24 cellular contexts compared by ENCODE assay signal in the genomic region with DNA sequence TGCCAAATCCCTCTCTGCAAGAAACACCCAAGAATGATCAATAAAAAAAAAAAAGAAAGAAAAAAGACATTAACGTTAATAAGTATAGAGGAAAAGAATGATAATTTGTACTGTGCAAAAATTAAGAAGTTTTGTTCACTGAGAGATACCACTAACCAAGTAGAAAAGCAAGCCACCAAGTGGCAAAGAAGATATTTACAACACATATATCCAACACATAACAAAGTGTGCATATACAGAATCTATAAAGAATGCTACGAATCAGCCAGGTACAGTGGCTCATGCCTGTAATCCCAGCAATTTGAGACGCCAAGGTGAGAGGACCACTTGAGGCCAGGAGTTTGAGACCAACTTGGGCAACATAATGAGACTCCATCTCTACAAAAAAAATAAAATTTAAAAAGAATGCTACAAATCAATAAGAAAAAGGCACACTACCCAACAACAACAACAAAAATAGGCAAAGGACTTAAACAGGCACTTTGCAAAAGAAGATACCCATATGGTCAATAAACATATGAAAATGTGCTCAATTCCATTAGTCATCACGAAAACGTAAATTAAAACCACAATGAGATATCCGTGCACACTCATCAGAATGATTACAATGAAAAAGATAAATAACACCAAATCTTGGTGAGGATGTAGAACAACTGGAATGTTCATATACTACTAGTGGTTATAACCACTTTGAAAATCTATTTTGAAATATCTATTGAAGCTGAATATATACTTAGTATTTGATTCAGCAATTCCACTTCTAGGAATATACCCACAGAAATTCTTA. TPM values are rescaled to one million over a fixed set of nuclear protein-coding genes. Genes with fewer than 3 reads are reported as not detected.
DNase-seq lines count a peak whose midpoint lies in the region; ATAC-seq, FAIRE-seq and TF ChIP-seq lines count a peak whose summit lies in the region.
"Had no signal": no experiment of that assay in that cellular context is flagged by ENCODE, and none has a peak within 500 bp of the region (broad histone marks: within the 10 kb centered on the region; RNA-seq: fewer than 3 reads in every experiment).

No MANE protein-coding gene starts in this region.

- peaks cover 13% of the 10 kb centered on the region; the same call in 1 of the 2 replicates for H3K36me3 Mint-ChIP-seq in WTC11
- H3K36me3 Mint-ChIP-seq: natural killer cell had no signal

- TF ChIP-seq POLR2A in A549 (IDR thresholded peaks at IDR 0.05; ENCODE audit: low read length): no peak

- no peak overlapping the region for H3K27ac Mint-ChIP-seq in WTC11
- H3K27ac Mint-ChIP-seq: activated CD4-positive, alpha-beta T cell treated with anti-CD3 and anti-CD28 coated beads, Interleukin-2, amount 10 ng/mL, durations not matched to agents 7 days and 5 days; activated naive CD8-positive, alpha-beta T cell treated with anti-CD3 and anti-CD28 coated beads, Interleukin-2, amount 10 ng/mL, durations not matched to agents 7 days and 5 days; brain; H9 had no signal

- peak overlapping the region in 1 of 2 experiments; percentile 78; a peak in 2 of 6 replicates for H3K27ac ChIP-seq in A549
- no peak overlapping the region for H3K27ac ChIP-seq in VCaP
- H3K27ac ChIP-seq: left lung, pancreas, PC-9, SJCRH30 had no signal

- H3K4me1 ChIP-seq in A549: peaks cover 49% of the 10 kb centered on the region
- H3K4me1 ChIP-seq: left lung, SJCRH30 had no signal

- H3K9me3 Mint-ChIP-seq in WTC11: peaks cover 11% of the 10 kb centered on the region
- H3K9me3 Mint-ChIP-seq: activated CD4-positive, alpha-beta T cell treated with anti-CD3 and anti-CD28 coated beads, Interleukin-2, amount 10 ng/mL, durations not matched to agents 7 days and 5 days; activated naive CD8-positive, alpha-beta T cell treated with anti-CD3 and anti-CD28 coated beads, Interleukin-2, amount 10 ng/mL, durations not matched to agents 7 days and 5 days; CD4-positive, alpha-beta memory T cell; natural killer cell had no signal

- WGBS in A549 (ENCODE audit: missing lambda C conversion rate): 79% methylated on average over 6 of the region's 6 CpGs

- ATAC-seq in A549 (no peak), HG02571 (IDR thresholded peaks at IDR 0.05; ENCODE audit: unreplicated experiment) (no peak), WTC11 (no peak)
- ATAC-seq: GM12878, left lung, natural killer cell, pancreas had no signal

- FAIRE-seq in A549 (lab: Jason Lieb, UNC): no peak
- FAIRE-seq: endometrium, GM12878, pancreas had no signal

- H3K4me3 ChIP-seq in A549 (no peak overlapping the region), fibroblast of pulmonary artery (replicated peaks; ENCODE audit: low read depth, low read length) (no peak overlapping the region)
- H3K4me3 ChIP-seq: GM12878, left lung, pancreas, PC-9, SJCRH30 had no signal

- no peaks in the 10 kb centered on the region for H3K9me3 ChIP-seq in A549
- H3K9me3 ChIP-seq: left lung, pancreas, SJCRH30 had no signal

- POLR2A ChIA-PET in A549 (lab: Yijun Ruan, JAX) (no interaction called here), WTC11 (lab: Charles Lee) (no interaction called here)

- no peaks in the 10 kb centered on the region for H3K27me3 Mint-ChIP-seq in WTC11 (ENCODE audit: low read depth)
- H3K27me3 Mint-ChIP-seq: activated CD4-positive, alpha-beta T cell treated with anti-CD3 and anti-CD28 coated beads, Interleukin-2, amount 10 ng/mL, durations not matched to agents 7 days and 5 days; activated naive CD8-positive, alpha-beta T cell treated with anti-CD3 and anti-CD28 coated beads, Interleukin-2, amount 10 ng/mL, durations not matched to agents 7 days and 5 days; CD4-positive, alpha-beta memory T cell had no signal

- no peak overlapping the region; the same call in 2 of the 3 replicates for H3K4me2 ChIP-seq in A549
- H3K4me2 ChIP-seq: PC-9 had no signal

- no peak for TF ChIP-seq EP300 in A549 (IDR thresholded peaks at IDR 0.05)

- H3K4me1 Mint-ChIP-seq in WTC11: 0 out of 2 replicates have a peak, but pooled peaks cover 3% of the 10 kb centered on the region
- H3K4me1 Mint-ChIP-seq: brain had no signal

- CTCF ChIA-PET in A549 (lab: Yijun Ruan, JAX) (interaction anchor here (1.4 to 5.6 kb wide), 4 partner anchors 18 to 487 kb away, joined by 4 to 23 read pairs (median 4); a partner anchor contains a TSS), WTC11 (lab: Charles Lee) (no interaction called here)

- no peak for TF ChIP-seq RAD21 in A549 (conservative IDR thresholded peaks at IDR 0.05 in 1 of 2, IDR thresholded peaks at IDR 0.05 in 1 of 2)

- TF ChIP-seq CTCF in A549 (IDR thresholded peaks at IDR 0.05) (0 out of 3 replicates have a peak, but pooled peaks have one; percentile 13), VCaP (conservative IDR thresholded peaks at IDR 0.05) (peak; percentile 43), fibroblast of pulmonary artery (IDR thresholded peaks at IDR 0.05; ENCODE audit: low read length, missing control alignments) (peak; percentile 13), WTC11 (IDR thresholded peaks at IDR 0.05) (no peak)

- DNase-seq in A549 (ENCODE audit: low read depth in 1 of 2, low spot score in 1 of 2) (no peak), HCEC 1CT (peak; percentile 76), fibroblast of pulmonary artery (ENCODE audit: low read depth) (peak; percentile 50), HuH-7.5 (ENCODE audit: low spot score) (no peak), inferior parietal cortex (ENCODE audit: extremely low spot score) (no peak), WTC11 (ENCODE audit: low spot score) (no peak)
- DNase-seq: activated CD4-positive, alpha-beta T cell treated with anti-CD3 and anti-CD28 coated beads, Interleukin-2, amount 10 ng/mL, durations not matched to agents 7 days and 5 days; activated naive CD8-positive, alpha-beta T cell treated with anti-CD3 and anti-CD28 coated beads, Interleukin-2, amount 10 ng/mL, durations not matched to agents 7 days and 5 days; CD4-positive, alpha-beta memory T cell; cortex of kidney; H9; left lung; natural killer cell; NCI-H1092; NCI-H2029; NCI-H82; pancreas; PC-9; SJCRH30 had no signal

- no peak overlapping the region for H3K4me3 Mint-ChIP-seq in WTC11
- H3K4me3 Mint-ChIP-seq: activated CD4-positive, alpha-beta T cell treated with anti-CD3 and anti-CD28 coated beads, Interleukin-2, amount 10 ng/mL, durations not matched to agents 7 days and 5 days; activated naive CD8-positive, alpha-beta T cell treated with anti-CD3 and anti-CD28 coated beads, Interleukin-2, amount 10 ng/mL, durations not matched to agents 7 days and 5 days; brain; CD4-positive, alpha-beta memory T cell; H9; natural killer cell had no signal

TF ChIP-seq in A549, 52 proteins besides CTCF, POLR2A, EP300 and RAD21 (continues in another document):
- TF ChIP-seq KDM1A (IDR thresholded peaks at IDR 0.05; ENCODE audit: low read depth) (no peak), FOSL2 (IDR thresholded peaks at IDR 0.05) (no peak), FOSL2 (CRISPR knock-in tag; IDR thresholded peaks at IDR 0.05) (no peak), HOXB13 (CRISPR knock-in tag; IDR thresholded peaks at IDR 0.05; ENCODE audit: low read depth) (no peak), MYC (IDR thresholded peaks at IDR 0.05; ENCODE audit: borderline replicate concordance, low read length) (no peak), NFE2L2 (conservative IDR thresholded peaks at IDR 0.05; ENCODE audit: low read length) (no peak)
- TF ChIP-seq, protein P1, sequence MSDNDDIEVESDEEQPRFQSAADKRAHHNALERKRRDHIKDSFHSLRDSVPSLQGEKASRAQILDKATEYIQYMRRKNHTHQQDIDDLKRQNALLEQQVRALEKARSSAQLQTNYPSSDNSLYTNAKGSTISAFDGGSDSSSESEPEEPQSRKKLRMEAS (IDR thresholded peaks at IDR 0.05): no peak
- TF ChIP-seq, protein P2, sequence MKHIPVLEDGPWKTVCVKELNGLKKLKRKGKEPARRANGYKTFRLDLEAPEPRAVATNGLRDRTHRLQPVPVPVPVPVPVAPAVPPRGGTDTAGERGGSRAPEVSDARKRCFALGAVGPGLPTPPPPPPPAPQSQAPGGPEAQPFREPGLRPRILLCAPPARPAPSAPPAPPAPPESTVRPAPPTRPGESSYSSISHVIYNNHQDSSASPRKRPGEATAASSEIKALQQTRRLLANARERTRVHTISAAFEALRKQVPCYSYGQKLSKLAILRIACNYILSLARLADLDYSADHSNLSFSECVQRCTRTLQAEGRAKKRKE (CRISPR knock-in tag; IDR thresholded peaks at IDR 0.05; ENCODE audit: low read depth): no peak

TF ChIP-seq in WTC11, 78 proteins besides CTCF, POLR2A, EP300 and RAD21 (continues in another document):
- TF ChIP-seq, protein P3, sequence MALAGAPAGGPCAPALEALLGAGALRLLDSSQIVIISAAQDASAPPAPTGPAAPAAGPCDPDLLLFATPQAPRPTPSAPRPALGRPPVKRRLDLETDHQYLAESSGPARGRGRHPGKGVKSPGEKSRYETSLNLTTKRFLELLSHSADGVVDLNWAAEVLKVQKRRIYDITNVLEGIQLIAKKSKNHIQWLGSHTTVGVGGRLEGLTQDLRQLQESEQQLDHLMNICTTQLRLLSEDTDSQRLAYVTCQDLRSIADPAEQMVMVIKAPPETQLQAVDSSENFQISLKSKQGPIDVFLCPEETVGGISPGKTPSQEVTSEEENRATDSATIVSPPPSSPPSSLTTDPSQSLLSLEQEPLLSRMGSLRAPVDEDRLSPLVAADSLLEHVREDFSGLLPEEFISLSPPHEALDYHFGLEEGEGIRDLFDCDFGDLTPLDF (CRISPR knock-in tag; IDR thresholded peaks at IDR 0.05): no peak
- TF ChIP-seq KAT7 (CRISPR knock-in tag; IDR thresholded peaks at IDR 0.05; ENCODE audit: borderline replicate concordance): no peak
- TF ChIP-seq, protein P4, sequence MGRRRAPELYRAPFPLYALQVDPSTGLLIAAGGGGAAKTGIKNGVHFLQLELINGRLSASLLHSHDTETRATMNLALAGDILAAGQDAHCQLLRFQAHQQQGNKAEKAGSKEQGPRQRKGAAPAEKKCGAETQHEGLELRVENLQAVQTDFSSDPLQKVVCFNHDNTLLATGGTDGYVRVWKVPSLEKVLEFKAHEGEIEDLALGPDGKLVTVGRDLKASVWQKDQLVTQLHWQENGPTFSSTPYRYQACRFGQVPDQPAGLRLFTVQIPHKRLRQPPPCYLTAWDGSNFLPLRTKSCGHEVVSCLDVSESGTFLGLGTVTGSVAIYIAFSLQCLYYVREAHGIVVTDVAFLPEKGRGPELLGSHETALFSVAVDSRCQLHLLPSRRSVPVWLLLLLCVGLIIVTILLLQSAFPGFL (CRISPR knock-in tag; IDR thresholded peaks at IDR 0.05; ENCODE audit: borderline replicate concordance): no peak

RNA-seq across cellular contexts. Expression of a gene that starts 19.8 kb away (rescaled TPM):
- polyA plus RNA-seq in A549 (2011; rRNA removed) (12.6 and 14.3 TPM in 2 replicates), A549 (2017; fragmentation: RNase III; extraction: RNeasy Plus Mini Kit Qiagen cat#74134 plus additional on column Dnase treatment) (3.8 to 5.9 TPM (median 5.5 TPM) in 3 replicates)
- polyA plus RNA-seq in A549 (2012; cell fraction: cytosol; rRNA removed): 1.3 TPM in 2 replicates
- polyA plus RNA-seq in A549 (2012; cell fraction: nucleus; rRNA removed): 1.1 and 1.6 TPM in 2 replicates
- polyA minus RNA-seq in A549 (2011; rRNA and poly(A)+ RNA removed): 5.1 and 7.2 TPM in 2 replicates
- 2.9 to 3.9 TPM (median 3.2 TPM) in 3 replicates for total RNA-seq in WTC11 (2021)

RNA-seq across cellular contexts. Expression of a gene that starts 21.1 kb away (rescaled TPM):
- polyA plus RNA-seq in A549 (2011; rRNA removed) (36.6 and 38.6 TPM in 2 replicates), A549 (2017; fragmentation: RNase III; extraction: RNeasy Plus Mini Kit Qiagen cat#74134 plus additional on column Dnase treatment) (9.1 to 11.9 TPM (median 10.8 TPM) in 3 replicates)
- polyA plus RNA-seq in A549 (2012; cell fraction: cytosol; rRNA removed): 4.8 and 6.4 TPM in 2 replicates
- polyA plus RNA-seq in A549 (2012; cell fraction: nucleus; rRNA removed): 2.7 and 3.6 TPM in 2 replicates
- 27.0 and 40.8 TPM in 2 replicates for polyA minus RNA-seq in A549 (2011; rRNA and poly(A)+ RNA removed)
- total RNA-seq in WTC11 (2021): 17.8 to 22.2 TPM (median 21.3 TPM) in 3 replicates

Comparison
In these comparisons a context has a peak if more than half of its experiments do, and no peak if none do; other contexts are left out.
1. DNase-seq: peak in HCEC 1CT (single experiment) and fibroblast of pulmonary artery (single experiment); none in A549 (0 of 2), HuH-7.5 (single experiment), inferior parietal cortex (single experiment) and WTC11 (single experiment).